Comparison of ENCODE assay signal across 7 cellular contexts in genomic region chr22:35842954-35843353, GRCh38.
DNase-seq lines count a peak whose midpoint lies in the region; ATAC-seq and TF ChIP-seq lines count a peak whose summit lies in the region.

No MANE protein-coding gene starts in this region.

- no peak for ATAC-seq in GM21619 (IDR thresholded peaks at IDR 0.05; ENCODE audit: unreplicated experiment)
- ATAC-seq in GM18505 (IDR thresholded peaks at IDR 0.05; ENCODE audit: unreplicated experiment) = no peak

- in situ Hi-C loops in GM13977 (cut with MboI; ENCODE audit: low pct_unique_long_range_greater_than_20kb, low sequenced_read_pairs, unreplicated experiment) = no loop called here

- H3K4me3 Mint-ChIP-seq in nephron = peak overlapping the region; percentile 4 to 52 (median 31)

- peaks cover 4% of the 10 kb centered on the region for H3K4me1 ChIP-seq in ectodermal cell (ENCODE audit: control insufficient read depth, insufficient read depth, low read length)

- no peaks in the 10 kb centered on the region for H3K9me3 Mint-ChIP-seq in nephron

- TF ChIP-seq POLR2A in GM18505 (IDR thresholded peaks at IDR 0.05; ENCODE audit: borderline replicate concordance, extremely low read depth, insufficient read depth, insufficient read length) = no peak

- peaks cover 4% of the 10 kb centered on the region for H3K27me3 Mint-ChIP-seq in nephron (ENCODE audit: low read depth)

- TF ChIP-seq CTCF in GM13977 (IDR thresholded peaks at IDR 0.05; ENCODE audit: extremely low read depth, insufficient read depth, missing control alignments) = peak; percentile 17
- peak; percentile 21 to 36 (median 28) for TF ChIP-seq CTCF in nephron (IDR thresholded peaks at IDR 0.05; ENCODE audit: unreplicated experiment in 3 of 3)

- no peaks in the 10 kb centered on the region for H3K9me3 ChIP-seq in ectodermal cell (ENCODE audit: control insufficient read depth, low read length)

- H3K27ac ChIP-seq in ectodermal cell (ENCODE audit: insufficient read depth, low read depth, low read length, poor library complexity, severe bottlenecking) = peak overlapping the region; percentile 11

- 56 to 63% methylated on average over 2 of the region's 2 CpGs for WGBS in ectodermal cell, 2 experiments

- DNase-seq in GM13977 (ENCODE audit: low spot score) (peak; percentile 16), NCI-H69 (lab: John Stamatoyannopoulos, UW) (peak; percentile 79)
- no peak for DNase-seq in NK-92 treated with Interleukin-12 subunit alpha and Interleukin-12 subunit beta, amount 100 ng/mL, for 24 hours (lab: John Stamatoyannopoulos, UW)

- H3K4me3 ChIP-seq in ectodermal cell (ENCODE audit: insufficient read depth, low read depth, low read length) = no peak overlapping the region

- H3K27me3 ChIP-seq in ectodermal cell (ENCODE audit: control insufficient read depth, insufficient read depth, low read length, poor library complexity, severe bottlenecking) = no peaks in the 10 kb centered on the region

- H3K36me3 ChIP-seq in ectodermal cell (ENCODE audit: control insufficient read depth, insufficient read depth, low read length) = no peaks in the 10 kb centered on the region

- H3K27ac Mint-ChIP-seq in nephron = peak overlapping the region; percentile 1 to 45 (median 41)

- peaks cover 45% of the 10 kb centered on the region for H3K4me1 Mint-ChIP-seq in nephron

- H3K36me3 Mint-ChIP-seq in nephron (ENCODE audit: low read depth) = no peaks in the 10 kb centered on the region
